16 cellular contexts compared by ENCODE assay signal in the genomic region with DNA sequence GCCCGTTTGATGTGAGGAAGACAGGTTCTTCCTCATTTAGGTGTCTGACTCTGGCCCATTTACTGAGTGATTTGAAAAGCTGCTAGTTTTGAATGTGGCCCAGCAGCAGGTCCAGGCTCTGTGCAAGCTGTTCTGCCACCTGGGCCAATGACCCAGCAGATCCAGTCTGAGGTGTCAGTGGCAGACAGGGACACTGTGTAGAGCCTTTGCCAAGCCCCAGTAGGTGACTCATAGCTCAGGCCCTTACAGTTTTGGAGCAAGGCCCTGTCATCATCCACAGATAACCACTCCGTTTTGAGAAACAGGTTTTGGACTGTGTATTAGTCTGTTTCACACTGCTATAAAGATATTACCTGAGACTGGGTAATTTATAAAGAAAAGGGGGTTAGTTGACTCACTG. TPM values are rescaled to one million over a fixed set of nuclear protein-coding genes. Genes with fewer than 3 reads are reported as not detected.
DNase-seq lines count a peak whose midpoint lies in the region; ATAC-seq and TF ChIP-seq lines count a peak whose summit lies in the region.
"Had no signal": no experiment of that assay in that cellular context is flagged by ENCODE, and none has a peak within 500 bp of the region (broad histone marks: within the 10 kb centered on the region; RNA-seq: fewer than 3 reads in every experiment).

No MANE protein-coding gene starts in this region.

- TF ChIP-seq CTCF in AG10803 (conservative IDR thresholded peaks at IDR 0.05; ENCODE audit: low read length): no peak
- TF ChIP-seq CTCF in Panc1 (IDR thresholded peaks at IDR 0.05): no peak
- no peak for TF ChIP-seq CTCF in right lobe of liver (IDR thresholded peaks at IDR 0.05)

- BruUV-seq in Panc1 (replicated peaks; lab: Mats Ljungman, UMichigan): no TSS peak

- H3K4me1 ChIP-seq in Panc1 (ENCODE audit: control insufficient read depth, insufficient read depth, low read length): no peaks in the 10 kb centered on the region
- H3K4me1 ChIP-seq in right lobe of liver: peaks cover 0 to 24% (median 8%) of the 10 kb centered on the region in 4 donors

- 0 out of 2 replicates have a peak, but pooled peaks cover under 1% of the 10 kb centered on the region for H3K9me3 ChIP-seq in Panc1 (ENCODE audit: control insufficient read depth, insufficient read depth, low read depth, low read length)
- no peaks in the 10 kb centered on the region for H3K9me3 ChIP-seq in right lobe of liver

- no peak overlapping the region for H3K4me3 Mint-ChIP-seq in activated T-helper 2 cell treated with anti-CD3 and anti-CD28 coated beads, Interferon-gamma antibody, Interleukin-2, Interleukin-4, amounts not matched to agents 10 μg/mL and 5 μg/mL and 100 μg/mL, durations not matched to agents 14 hours and 24 hours and 36 hours (ENCODE audit: low read depth)
- H3K4me3 Mint-ChIP-seq: activated T-helper 1 cell treated with anti-CD3 and anti-CD28 coated beads, Interleukin-12 subunit alpha, Interleukin-12 subunit beta, Interleukin-2, Interleukin-4 antibody, amounts not matched to agents 30 ng/mL and 10 ng/mL and 1 ng/mL, durations not matched to agents 14 hours and 24 hours and 36 hours; brain had no signal

- no peak overlapping the region for H3K4me3 ChIP-seq in AG10803 (ENCODE audit: low read length)
- H3K4me3 ChIP-seq in Panc1 (ENCODE audit: low read depth in 2 of 2, low read length in 2 of 2): no peak overlapping the region
- H3K4me3 ChIP-seq in right lobe of liver: no peak overlapping the region
- H3K4me3 ChIP-seq: GM12878 had no signal

- H3K27me3 ChIP-seq in Panc1 (ENCODE audit: control insufficient read depth, insufficient read depth, low read length) (no peaks in the 10 kb centered on the region), right lobe of liver (no peaks in the 10 kb centered on the region)

- no peak overlapping the region for H3K27ac ChIP-seq in Panc1 (ENCODE audit: low read length)
- peak overlapping the region; percentile 3 for H3K27ac ChIP-seq in epithelial cell of prostate
- H3K27ac ChIP-seq in right lobe of liver: peak overlapping the region in 1 of 3 donors; percentile 50

- H3K36me3 ChIP-seq in Panc1 (ENCODE audit: control insufficient read depth, insufficient read depth, low read length) (no peaks in the 10 kb centered on the region), right lobe of liver (no peaks in the 10 kb centered on the region)

- no peaks in the 10 kb centered on the region for H3K36me3 Mint-ChIP-seq in activated T-helper 2 cell treated with anti-CD3 and anti-CD28 coated beads, Interferon-gamma antibody, Interleukin-2, Interleukin-4, amounts not matched to agents 10 μg/mL and 5 μg/mL and 100 μg/mL, durations not matched to agents 14 hours and 24 hours and 36 hours (ENCODE audit: low read depth)

- TF ChIP-seq POLR2A in right lobe of liver (IDR thresholded peaks at IDR 0.05): no peak

- H3K27ac Mint-ChIP-seq in activated T-helper 2 cell treated with anti-CD3 and anti-CD28 coated beads, Interferon-gamma antibody, Interleukin-2, Interleukin-4, amounts not matched to agents 10 μg/mL and 5 μg/mL and 100 μg/mL, durations not matched to agents 14 hours and 24 hours and 36 hours: no peak overlapping the region
- H3K27ac Mint-ChIP-seq: activated T-helper 1 cell treated with anti-CD3 and anti-CD28 coated beads, Interleukin-12 subunit alpha, Interleukin-12 subunit beta, Interleukin-2, Interleukin-4 antibody, amounts not matched to agents 30 ng/mL and 10 ng/mL and 1 ng/mL, durations not matched to agents 14 hours and 24 hours and 36 hours had no signal

- peaks cover 4% of the 10 kb centered on the region for H3K9me3 Mint-ChIP-seq in activated T-helper 2 cell treated with anti-CD3 and anti-CD28 coated beads, Interferon-gamma antibody, Interleukin-2, Interleukin-4, amounts not matched to agents 10 μg/mL and 5 μg/mL and 100 μg/mL, durations not matched to agents 14 hours and 24 hours and 36 hours

- in situ Hi-C loops in Panc1 (cut with HindIII; ENCODE audit: low pct_unique_long_range_greater_than_20kb, low sequenced_read_pairs): no loop called here

- POLR2A ChIA-PET in Panc1 (lab: Charles Lee): no interaction called here

- peak; percentile 48; the same call in 1 of the 2 replicates for ATAC-seq in Panc1
- peak; percentile 98 to 99 (median 99) for ATAC-seq in right lobe of liver
- ATAC-seq: GM12878 had no signal

- no peaks in the 10 kb centered on the region for H3K4me1 Mint-ChIP-seq in activated T-helper 2 cell treated with anti-CD3 and anti-CD28 coated beads, Interferon-gamma antibody, Interleukin-2, Interleukin-4, amounts not matched to agents 10 μg/mL and 5 μg/mL and 100 μg/mL, durations not matched to agents 14 hours and 24 hours and 36 hours (ENCODE audit: low read depth)

- peak; percentile 53 for DNase-seq in AG10803 (ENCODE audit: low read depth)
- DNase-seq in Panc1 (ENCODE audit: low read depth, low spot score): no peak
- DNase-seq in epithelial cell of prostate (ENCODE audit: low read depth, low spot score): peak; percentile 51
- peak; percentile 81 to 92 (median 82) for DNase-seq in right lobe of liver
- no peak for DNase-seq in KG1 (lab: John Stamatoyannopoulos, UW)
- no peak for DNase-seq in activated T-helper 2 cell treated with anti-CD3 and anti-CD28 coated beads, Interferon-gamma antibody, Interleukin-2, Interleukin-4, amounts not matched to agents 10 μg/mL and 5 μg/mL and 100 μg/mL, durations not matched to agents 14 hours and 24 hours and 36 hours (ENCODE audit: low spot score)
- DNase-seq in NCI-H1694 treated with DMSO at 0.1 percent for 48 hours (lab: John Stamatoyannopoulos, UW): no peak
- DNase-seq in nucleus accumbens (lab: John Stamatoyannopoulos, UW): no peak
- DNase-seq: activated CD4-positive, alpha-beta T cell treated with anti-CD3 and anti-CD28 coated beads for 4 hours; MV-4-11; stimulated activated CD4-positive, alpha-beta T cell treated with anti-CD3 and anti-CD28 coated beads, Interleukin-2, amount 100 ng/mL, for 24 hours had no signal

- CTCF ChIA-PET in Panc1 (lab: Charles Lee): interaction anchor here (1.0 to 1.2 kb wide), 2 partner anchors 12 to 21 kb away, joined by 3 to 4 read pairs; no protein-coding TSS in a partner anchor

- WGBS in right lobe of liver (ENCODE audit: insufficient coverage, low coverage, low lambda C conversion rate, missing lambda C conversion rate): 0% methylated on average over 1 of the region's 2 CpGs

- intact Hi-C loops in Panc1 (cut with micrococcal nuclease; ENCODE audit: unreplicated experiment): no loop called here
- intact Hi-C loops in right lobe of liver (cut with DNase I): no loop called here
- intact Hi-C loops in activated T-helper 2 cell treated with anti-CD3 and anti-CD28 coated beads, Interferon-gamma antibody, Interleukin-2, Interleukin-4, amounts not matched to agents 10 μg/mL and 5 μg/mL and 100 μg/mL, durations not matched to agents 14 hours and 24 hours and 36 hours (cut with micrococcal nuclease): no loop called here

- H3K27me3 Mint-ChIP-seq in activated T-helper 2 cell treated with anti-CD3 and anti-CD28 coated beads, Interferon-gamma antibody, Interleukin-2, Interleukin-4, amounts not matched to agents 10 μg/mL and 5 μg/mL and 100 μg/mL, durations not matched to agents 14 hours and 24 hours and 36 hours (ENCODE audit: low read depth): peaks cover 7% of the 10 kb centered on the region
- H3K27me3 Mint-ChIP-seq: brain had no signal

RNA-seq across cellular contexts. Expression of gene TSPAN32, which starts 23.9 kb away (rescaled TPM):
- total RNA-seq in Panc1 (2021; ENCODE audit: unreplicated experiment) (not detected), right lobe of liver (1 to 10 TPM in 1 of 6 experiments, under 1 TPM in 3, not detected in 2; 0.24 to 1.2 (median 0.63) TPM)
- 0.16 TPM for polyA plus RNA-seq in Panc1 (2012; ENCODE audit: insufficient read length)
- 4.6 and 4.8 TPM in 2 replicates for total RNA-seq in activated T-helper 2 cell treated with anti-CD3 and anti-CD28 coated beads, Interferon-gamma antibody, Interleukin-2, Interleukin-4, amounts not matched to agents 10 μg/mL and 5 μg/mL and 100 μg/mL, durations not matched to agents 14 hours and 24 hours and 36 hours
- total RNA-seq: GM12878 had no signal

RNA-seq across cellular contexts. Expression of gene C11orf21, which starts 24.0 kb away (rescaled TPM):
- total RNA-seq in Panc1 (2021; ENCODE audit: unreplicated experiment) (0.31 TPM), right lobe of liver (under 1 TPM; 0.25 to 0.51 (median 0.39) TPM)
- not detected for polyA plus RNA-seq in Panc1 (2012; ENCODE audit: insufficient read length)
- 3.1 and 3.4 TPM in 2 replicates for total RNA-seq in activated T-helper 2 cell treated with anti-CD3 and anti-CD28 coated beads, Interferon-gamma antibody, Interleukin-2, Interleukin-4, amounts not matched to agents 10 μg/mL and 5 μg/mL and 100 μg/mL, durations not matched to agents 14 hours and 24 hours and 36 hours
- polyA plus RNA-seq: AG04450 had no signal

RNA-seq across cellular contexts. Expression of gene CD81, which starts 51.4 kb away (rescaled TPM):
- total RNA-seq in Panc1 (2021; ENCODE audit: unreplicated experiment) (416 TPM), right lobe of liver (100 to 1,000 TPM; 433 to 721 (median 528) TPM)
- polyA plus RNA-seq in Panc1 (2012; ENCODE audit: insufficient read length): 720 TPM
- 211 and 219 TPM in 2 replicates for total RNA-seq in activated T-helper 2 cell treated with anti-CD3 and anti-CD28 coated beads, Interferon-gamma antibody, Interleukin-2, Interleukin-4, amounts not matched to agents 10 μg/mL and 5 μg/mL and 100 μg/mL, durations not matched to agents 14 hours and 24 hours and 36 hours

RNA-seq across cellular contexts. Expression of gene ASCL2, which starts 55.3 kb away (rescaled TPM):
- not detected for total RNA-seq in Panc1 (2021; ENCODE audit: unreplicated experiment)
- polyA plus RNA-seq in Panc1 (2012; ENCODE audit: insufficient read length): not detected
- under 1 TPM; 0.42 to 0.81 (median 0.64) TPM for total RNA-seq in right lobe of liver
- total RNA-seq in activated T-helper 2 cell treated with anti-CD3 and anti-CD28 coated beads, Interferon-gamma antibody, Interleukin-2, Interleukin-4, amounts not matched to agents 10 μg/mL and 5 μg/mL and 100 μg/mL, durations not matched to agents 14 hours and 24 hours and 36 hours: 0.23 and 0.25 TPM in 2 replicates
- total RNA-seq: GM12878; T-helper 1 cell treated with Interleukin-12 subunit alpha and Interleukin-12 subunit beta and Interleukin-4 antibody, amounts not matched to agents 30 ng/mL and 1 ng/mL, for 36 hours had no signal
- polyA plus RNA-seq: AG04450, GM12878 had no signal

Comparison
In these comparisons a context has a peak if more than half of its experiments do, and no peak if none do; other contexts are left out.
1. DNase-seq: peak in AG10803 (single experiment), epithelial cell of prostate (single experiment) and right lobe of liver (3 of 3); none in Panc1 (single experiment), KG1 (single experiment), activated T-helper 2 cell treated with anti-CD3 and anti-CD28 coated beads, Interferon-gamma antibody, Interleukin-2, Interleukin-4, amounts not matched to agents 10 μg/mL and 5 μg/mL and 100 μg/mL, durations not matched to agents 14 hours and 24 hours and 36 hours (single experiment), NCI-H1694 treated with DMSO at 0.1 percent for 48 hours (single experiment) and nucleus accumbens (0 of 56).